Comparison of ENCODE assay signal across 8 cellular contexts in genomic region chr2:61021228-61021660, GRCh38.
"Had no signal": no experiment of that assay in that cellular context is flagged by ENCODE, and none has a peak within 500 bp of the region (broad histone marks: within the 10 kb centered on the region; RNA-seq: fewer than 3 reads in every experiment).

No MANE protein-coding gene starts in this region.

- H3K4me3 ChIP-seq: GM23338 had no signal

- FAIRE-seq: H1, H54 had no signal

- H3K27ac ChIP-seq: HL-60 had no signal

- DNase-seq: H9, HCEC 1CT, IMR-90, KBM-7 had no signal

- ATAC-seq: GM23338 had no signal

- H2AFZ ChIP-seq: GM23338 had no signal

- H3K4me2 ChIP-seq: GM23338 had no signal
